ENCODE assay signal across 10 cellular contexts in genomic region chr6:135853227-135853626, GRCh38. TPM values are rescaled to one million over a fixed set of nuclear protein-coding genes. Genes with fewer than 3 reads are reported as not detected.
DNase-seq lines count a peak whose midpoint lies in the region; ATAC-seq and TF ChIP-seq lines count a peak whose summit lies in the region.
"Had no signal": no experiment of that assay in that cellular context is flagged by ENCODE, and none has a peak within 500 bp of the region (broad histone marks: within the 10 kb centered on the region; RNA-seq: fewer than 3 reads in every experiment).

No MANE protein-coding gene starts in this region.

- no peak overlapping the region for H3K9ac ChIP-seq in parathyroid adenoma

- no peak overlapping the region for H3K27ac Mint-ChIP-seq in CD4-positive, CD25-positive, alpha-beta regulatory T cell
- peak overlapping the region; percentile 78 for H3K27ac Mint-ChIP-seq in T-helper 2 cell treated with Interferon-gamma antibody and Interleukin-4, amounts not matched to agents 5 μg/mL and 100 μg/mL, for 36 hours

- no peak for DNase-seq in CD4-positive, CD25-positive, alpha-beta regulatory T cell
- no peak for DNase-seq in T-helper 2 cell treated with Interferon-gamma antibody and Interleukin-4, amounts not matched to agents 5 μg/mL and 100 μg/mL, for 36 hours (ENCODE audit: low spot score)
- DNase-seq in fibroblast of gingiva (ENCODE audit: low read depth) (peak; percentile 43), NAMALWA (ENCODE audit: low spot score) (no peak), DMS 273 (lab: John Stamatoyannopoulos, UW; ENCODE audit: unreplicated experiment) (no peak), ureter (ENCODE audit: low spot score) (no peak)
- DNase-seq: activated T-cell treated with anti-CD3 and anti-CD28 coated beads, Interleukin-2, amount 50 U/mL, for 48 hours had no signal

- H3K9me3 ChIP-seq in CD4-positive, CD25-positive, alpha-beta regulatory T cell (ENCODE audit: control insufficient read depth in 2 of 2, low read length in 2 of 2): no peaks in the 10 kb centered on the region
- no peaks in the 10 kb centered on the region for H3K9me3 ChIP-seq in parathyroid adenoma (ENCODE audit: control insufficient read depth, low read length)

- H3K27ac ChIP-seq in CD4-positive, CD25-positive, alpha-beta regulatory T cell (ENCODE audit: insufficient read depth, low read length, poor library complexity, severe bottlenecking): no peak overlapping the region
- no peak overlapping the region for H3K27ac ChIP-seq in parathyroid adenoma

- H3K4me3 Mint-ChIP-seq in CD4-positive, CD25-positive, alpha-beta regulatory T cell: peak overlapping the region in 1 of 4 donors; percentile 12
- H3K4me3 Mint-ChIP-seq in T-helper 2 cell treated with Interferon-gamma antibody and Interleukin-4, amounts not matched to agents 5 μg/mL and 100 μg/mL, for 36 hours: peak overlapping the region; percentile 92

- H3K27me3 Mint-ChIP-seq in CD4-positive, CD25-positive, alpha-beta regulatory T cell: peaks cover 20% of the 10 kb centered on the region
- H3K27me3 Mint-ChIP-seq in T-helper 2 cell treated with Interferon-gamma antibody and Interleukin-4, amounts not matched to agents 5 μg/mL and 100 μg/mL, for 36 hours (ENCODE audit: low read depth): no peaks in the 10 kb centered on the region

- no peak for ATAC-seq in CD4-positive, CD25-positive, alpha-beta regulatory T cell (ENCODE audit: low read depth in 2 of 2)
- no peak for ATAC-seq in HG03565 (IDR thresholded peaks at IDR 0.05; ENCODE audit: unreplicated experiment)
- ATAC-seq: esophagus mucosa had no signal

- H3K36me3 Mint-ChIP-seq in CD4-positive, CD25-positive, alpha-beta regulatory T cell: no peaks in the 10 kb centered on the region
- H3K36me3 Mint-ChIP-seq in T-helper 2 cell treated with Interferon-gamma antibody and Interleukin-4, amounts not matched to agents 5 μg/mL and 100 μg/mL, for 36 hours (ENCODE audit: low read depth): peaks cover 32% of the 10 kb centered on the region

- H2AFZ ChIP-seq in parathyroid adenoma: no peak overlapping the region

- TF ChIP-seq CTCF in parathyroid adenoma (IDR thresholded peaks at IDR 0.05): no peak

- peaks cover 0 to 24% (median 15%) of the 10 kb centered on the region in 4 donors for H3K4me1 Mint-ChIP-seq in CD4-positive, CD25-positive, alpha-beta regulatory T cell
- peaks cover 39% of the 10 kb centered on the region for H3K4me1 Mint-ChIP-seq in T-helper 2 cell treated with Interferon-gamma antibody and Interleukin-4, amounts not matched to agents 5 μg/mL and 100 μg/mL, for 36 hours (ENCODE audit: low read depth)

- H3K79me2 ChIP-seq in parathyroid adenoma: no peaks in the 10 kb centered on the region

- H3K4me2 ChIP-seq in parathyroid adenoma (ENCODE audit: low read length): no peak overlapping the region

- peaks cover 0 to 1% (median 0%) of the 10 kb centered on the region in 7 donors for H3K9me3 Mint-ChIP-seq in CD4-positive, CD25-positive, alpha-beta regulatory T cell
- H3K9me3 Mint-ChIP-seq in T-helper 2 cell treated with Interferon-gamma antibody and Interleukin-4, amounts not matched to agents 5 μg/mL and 100 μg/mL, for 36 hours: no peaks in the 10 kb centered on the region

- no peaks in the 10 kb centered on the region for H3K36me3 ChIP-seq in CD4-positive, CD25-positive, alpha-beta regulatory T cell (ENCODE audit: control insufficient read depth, insufficient read depth, low read length)
- no peaks in the 10 kb centered on the region for H3K36me3 ChIP-seq in parathyroid adenoma (ENCODE audit: control insufficient read depth, insufficient read depth, low read length)

- H3K4me3 ChIP-seq in CD4-positive, CD25-positive, alpha-beta regulatory T cell (ENCODE audit: low read depth, low read length): peak overlapping the region; percentile 37
- peak overlapping the region; percentile 19 for H3K4me3 ChIP-seq in parathyroid adenoma (ENCODE audit: low read depth, low read length)

- H3K27me3 ChIP-seq in CD4-positive, CD25-positive, alpha-beta regulatory T cell (ENCODE audit: control insufficient read depth, insufficient read depth, low read length): peaks cover 9% of the 10 kb centered on the region
- H3K27me3 ChIP-seq in parathyroid adenoma (ENCODE audit: control insufficient read depth, insufficient read depth, low read length): no peaks in the 10 kb centered on the region

- peaks cover 11% of the 10 kb centered on the region for H3K4me1 ChIP-seq in CD4-positive, CD25-positive, alpha-beta regulatory T cell (ENCODE audit: control insufficient read depth, insufficient read depth, low read length, poor library complexity, severe bottlenecking)
- H3K4me1 ChIP-seq in parathyroid adenoma: no peaks in the 10 kb centered on the region

RNA-seq across cellular contexts. Expression of gene PDE7B, which starts 1.7 kb away (rescaled TPM):
- 0.25 TPM for total RNA-seq in CD4-positive, CD25-positive, alpha-beta regulatory T cell
- under 1 TPM in 3 of 4 donors, not detected in 1; 0.03 to 0.08 (median 0.06) TPM for polyA plus RNA-seq in CD4-positive, CD25-positive, alpha-beta regulatory T cell
- total RNA-seq in ureter: 18.4 TPM

Comparison
In these comparisons a context has a peak if more than half of its experiments do, and no peak if none do; other contexts are left out.
1. RNA of gene PDE7B, which starts 1.7 kb away (total RNA-seq): 18.4 TPM in ureter (single experiment); 0.25 TPM in CD4-positive, CD25-positive, alpha-beta regulatory T cell (single experiment); every median in the first group is over 10 times any median in the second.